8 cellular contexts compared by ENCODE assay signal in the genomic region with DNA sequence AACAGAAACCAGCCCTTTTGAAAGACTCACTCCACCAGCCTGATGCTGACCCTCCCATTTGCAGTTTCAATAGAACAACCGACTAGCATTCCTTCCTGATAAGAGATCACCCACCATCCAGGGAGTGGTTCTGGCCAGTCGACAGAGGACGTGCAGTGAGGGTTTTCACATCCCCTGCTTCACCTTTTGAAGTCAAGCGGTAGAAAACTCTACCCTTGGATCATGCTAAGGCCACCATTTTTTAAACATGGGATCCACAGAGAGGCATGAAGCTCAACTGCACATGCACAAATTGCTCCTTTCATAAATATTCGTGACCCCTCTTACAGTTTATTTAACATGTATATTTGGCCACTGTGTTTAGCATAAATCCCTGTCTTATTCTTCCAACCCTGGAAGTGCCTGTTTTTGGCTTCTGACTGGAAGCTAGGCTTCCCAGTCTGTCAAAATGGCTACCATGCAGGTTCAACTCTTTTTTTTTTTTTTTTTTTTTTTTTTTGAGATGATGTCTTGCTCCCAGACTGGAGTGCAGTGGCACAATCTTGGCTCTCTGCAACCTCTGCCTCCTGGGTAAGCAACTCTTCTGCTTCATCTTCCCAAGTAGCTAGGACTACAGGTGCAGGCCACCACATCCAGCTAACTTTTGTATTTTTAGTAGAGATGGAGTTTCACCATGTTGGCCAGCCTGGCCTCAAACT. TPM values are rescaled to one million over a fixed set of nuclear protein-coding genes. Genes with fewer than 3 reads are reported as not detected.
DNase-seq lines count a peak whose midpoint lies in the region; ATAC-seq, FAIRE-seq and TF ChIP-seq lines count a peak whose summit lies in the region.
"Had no signal": no experiment of that assay in that cellular context is flagged by ENCODE, and none has a peak within 500 bp of the region (broad histone marks: within the 10 kb centered on the region; RNA-seq: fewer than 3 reads in every experiment).

No MANE protein-coding gene starts in this region.

- DNase-seq in GM23248 (no peak), PC-3 (no peak), endothelial cell of umbilical vein (ENCODE audit: low read depth, low spot score) (no peak), psoas muscle (no peak), inferior parietal cortex (ENCODE audit: extremely low spot score) (no peak)
- no peak for DNase-seq in effector CD4-positive, alpha-beta T cell
- DNase-seq: NCI-H510A had no signal

- H3K4me2 ChIP-seq in GM23248 (ENCODE audit: unreplicated experiment) (peak overlapping the region; percentile 95), PC-3 (ENCODE audit: low read length) (peak overlapping the region; percentile 90; the same call in 1 of the 2 replicates), endothelial cell of umbilical vein (ENCODE audit: insufficient read depth, low read length) (no peak overlapping the region)

- CTCF ChIA-PET in PC-3 (lab: Charles Lee) = interaction anchor here (0.9 to 1.3 kb wide), 2 partner anchors 7 to 8 kb away, joined by 3 to 9 read pairs; no protein-coding TSS in a partner anchor
- CTCF ChIA-PET in endothelial cell of umbilical vein (lab: Charles Lee) = interaction anchor here (1.1 to 3.1 kb wide), 2 partner anchors 9 kb away, joined by 3 to 45 read pairs; no protein-coding TSS in a partner anchor

- no peaks in the 10 kb centered on the region for H3K9me1 ChIP-seq in endothelial cell of umbilical vein (replicated peaks; ENCODE audit: control insufficient read depth, extremely low read depth, insufficient read depth, low read length)

- H2AFZ ChIP-seq in GM23248 = no peak overlapping the region
- H2AFZ ChIP-seq in PC-3 (ENCODE audit: low read length) = no peak overlapping the region
- H2AFZ ChIP-seq in endothelial cell of umbilical vein (ENCODE audit: low read depth, low read length) = no peak overlapping the region

- FAIRE-seq in endothelial cell of umbilical vein (lab: Jason Lieb, UNC) = no peak

- H3K9me3 ChIP-seq in GM23248 (ENCODE audit: low read depth) (no peaks in the 10 kb centered on the region), PC-3 (ENCODE audit: low read length) (no peaks in the 10 kb centered on the region), endothelial cell of umbilical vein (replicated peaks; ENCODE audit: control insufficient read depth, insufficient read depth, low read length) (no peaks in the 10 kb centered on the region), psoas muscle (no peaks in the 10 kb centered on the region)

- TF ChIP-seq CTCF in PC-3 (conservative IDR thresholded peaks at IDR 0.05; ENCODE audit: low read depth, low read length) = no peak
- no peak for TF ChIP-seq CTCF in endothelial cell of umbilical vein (IDR thresholded peaks at IDR 0.05; ENCODE audit: extremely low read depth in 1 of 2, insufficient read depth in 1 of 2, low read depth in 1 of 2, low read length in 2 of 2)
- TF ChIP-seq CTCF in psoas muscle (IDR thresholded peaks at IDR 0.05) = no peak

- H3K9me2 ChIP-seq in GM23248 (ENCODE audit: insufficient read depth) (no peaks in the 10 kb centered on the region), PC-3 (replicated peaks; ENCODE audit: low read length) (no peaks in the 10 kb centered on the region)

- 66 to 70% methylated on average over 5 of the region's 5 CpGs for WGBS in GM23248 (ENCODE audit: low coverage in 1 of 2, low lambda C conversion rate in 2 of 2, missing lambda C conversion rate in 2 of 2), 2 experiments
- WGBS in psoas muscle, 3 donors = 70 to 75% (median 74%) methylated on average over 5 of the region's 5 CpGs

- H3K36me3 ChIP-seq in GM23248 (ENCODE audit: low read depth) (peaks cover 21% of the 10 kb centered on the region), PC-3 (ENCODE audit: low read depth, low read length) (peaks cover 16% of the 10 kb centered on the region; the same call in 1 of the 2 replicates), endothelial cell of umbilical vein (ENCODE audit: control insufficient read depth in 2 of 2, extremely low read depth in 1 of 2, insufficient read depth in 2 of 2, low read length in 2 of 2) (peaks cover 0 to 1% of the 10 kb centered on the region in 2 experiments), psoas muscle (ENCODE audit: insufficient read depth in 1 of 2, low read depth in 1 of 2) (peaks cover 4 to 26% of the 10 kb centered on the region in 2 donors)

- dilution Hi-C loops in endothelial cell of umbilical vein (cut with MboI; ENCODE audit: extremely low pct_ligation_motif_present, low sequenced_read_pairs) = no loop called here

- POLR2A ChIA-PET in PC-3 (lab: Charles Lee; ENCODE audit: unreplicated experiment) (no interaction called here), endothelial cell of umbilical vein (lab: Charles Lee) (interaction anchor here (0.6 to 2.1 kb wide), 2 partner anchors 35 to 580 kb away, joined by 5 to 20 read pairs; a partner anchor contains a TSS)

- H3F3A ChIP-seq in GM23248 (ENCODE audit: insufficient read depth) (no peaks in the 10 kb centered on the region), PC-3 (ENCODE audit: low read length, unreplicated experiment) (no peaks in the 10 kb centered on the region)

- peaks cover 4% of the 10 kb centered on the region; the same call in 1 of the 2 replicates for H3K4me1 ChIP-seq in GM23248 (ENCODE audit: insufficient read depth)
- peaks cover 19% of the 10 kb centered on the region for H3K4me1 ChIP-seq in PC-3 (ENCODE audit: insufficient read depth, low read length)
- H3K4me1 ChIP-seq in endothelial cell of umbilical vein (ENCODE audit: control insufficient read depth, extremely low read depth, insufficient read depth, low read length) = peaks cover 7% of the 10 kb centered on the region
- peaks cover 22% of the 10 kb centered on the region for H3K4me1 ChIP-seq in psoas muscle

- ATAC-seq in PC-3 (no peak), psoas muscle (no peak), GM21786 (IDR thresholded peaks at IDR 0.05; ENCODE audit: unreplicated experiment) (no peak)

- H3K79me2 ChIP-seq in GM23248 (ENCODE audit: insufficient read depth) = peaks cover 35% of the 10 kb centered on the region
- peaks cover 24% of the 10 kb centered on the region for H3K79me2 ChIP-seq in PC-3 (ENCODE audit: low read length)
- peaks cover 8% of the 10 kb centered on the region for H3K79me2 ChIP-seq in endothelial cell of umbilical vein (ENCODE audit: control insufficient read depth, insufficient read depth, low read length)

- H3K27ac ChIP-seq in GM23248 (peak overlapping the region; percentile 97), PC-3 (ENCODE audit: low read length) (no peak overlapping the region), endothelial cell of umbilical vein (ENCODE audit: insufficient read depth, low read depth, low read length) (peak overlapping the region; percentile 97), psoas muscle (peak overlapping the region; percentile 92)

- H3K9ac ChIP-seq in GM23248 (peak overlapping the region; percentile 93), PC-3 (ENCODE audit: low read length) (peak overlapping the region; percentile 95), endothelial cell of umbilical vein (replicated peaks; ENCODE audit: extremely low read depth, insufficient read depth, low read length) (no peak overlapping the region)

- peak overlapping the region; percentile 78 for H3K4me3 ChIP-seq in GM23248
- H3K4me3 ChIP-seq in PC-3 (ENCODE audit: low read length) = no peak overlapping the region
- no peak overlapping the region for H3K4me3 ChIP-seq in endothelial cell of umbilical vein (replicated peaks in 1 of 3; ENCODE audit: insufficient read depth in 1 of 3, low read depth in 1 of 3, low read length in 3 of 3)
- peak overlapping the region; percentile 82 for H3K4me3 ChIP-seq in psoas muscle

- intact Hi-C loops in PC-3 (cut with micrococcal nuclease) (loop anchor here (2.0 kb wide), 1 partner anchor 35 kb away; a partner anchor contains a TSS), endothelial cell of umbilical vein (cut with micrococcal nuclease) (loop anchor here (1.0 to 2.0 kb wide), 2 partner anchors 45 to 287 kb away; a partner anchor contains a TSS), psoas muscle (cut with DNase I) (loop anchor here (5.0 kb wide), 2 partner anchors 35 to 60 kb away; a partner anchor contains a TSS)

- BruUV-seq in PC-3 (replicated peaks; lab: Mats Ljungman, UMichigan) (no TSS peak), endothelial cell of umbilical vein (replicated peaks; lab: Mats Ljungman, UMichigan) (no TSS peak)

- in situ Hi-C loops in GM23248 (cut with MboI) = loop anchor here (25.0 kb wide), 1 partner anchor 300 kb away; no protein-coding TSS in a partner anchor

- no peaks in the 10 kb centered on the region for H4K20me1 ChIP-seq in GM23248 (ENCODE audit: insufficient read depth)
- no peaks in the 10 kb centered on the region for H4K20me1 ChIP-seq in PC-3 (ENCODE audit: low read length)
- no peaks in the 10 kb centered on the region for H4K20me1 ChIP-seq in endothelial cell of umbilical vein (replicated peaks; ENCODE audit: control insufficient read depth, extremely low read depth, insufficient read depth, low read length)

- no peaks in the 10 kb centered on the region for H3K27me3 ChIP-seq in GM23248 (replicated peaks; ENCODE audit: insufficient read depth)
- H3K27me3 ChIP-seq in PC-3 (ENCODE audit: low read length) = no peaks in the 10 kb centered on the region
- no peaks in the 10 kb centered on the region for H3K27me3 ChIP-seq in endothelial cell of umbilical vein (ENCODE audit: control insufficient read depth in 2 of 2, insufficient read depth in 2 of 2, low read length in 2 of 2)
- no peaks in the 10 kb centered on the region for H3K27me3 ChIP-seq in psoas muscle (ENCODE audit: insufficient read depth in 3 of 3, low read length in 2 of 3)

- TF ChIP-seq POLR2A in endothelial cell of umbilical vein (IDR thresholded peaks at IDR 0.05; ENCODE audit: low read depth, low read length) = no peak

RNA-seq across cellular contexts. Expression of a gene that starts 1.0 kb away (rescaled TPM):
- 38.9 and 41.7 TPM in 2 replicates for total RNA-seq in GM23248 (2014; rRNA removed; shearing (Covaris generic))
- 27.9 and 28.5 TPM in 2 replicates for polyA plus RNA-seq in GM23248 (2016; fragmentation: Nextera tagmentation; extraction: Ambion mirVana)
- 45.3 and 65.5 TPM in 2 replicates for total RNA-seq in PC-3 (2014; rRNA removed)
- 22.7 and 26.5 TPM in 2 replicates for total RNA-seq in endothelial cell of umbilical vein
- polyA plus RNA-seq in endothelial cell of umbilical vein = 10.0 and 10.5 TPM in 2 replicates
- 15.7 and 17.8 TPM in 2 replicates for polyA plus RNA-seq in endothelial cell of umbilical vein (2011; cell fraction: cytosol; rRNA removed)
- 13.4 and 13.5 TPM in 2 replicates for polyA plus RNA-seq in endothelial cell of umbilical vein (2011; cell fraction: nucleus; rRNA removed)
- 29.0 and 37.1 TPM in 2 replicates for polyA plus RNA-seq in endothelial cell of umbilical vein (2012)
- 19.3 and 33.5 TPM in 2 replicates for polyA minus RNA-seq in endothelial cell of umbilical vein
- polyA minus RNA-seq in endothelial cell of umbilical vein (2011; cell fraction: cytosol; rRNA and poly(A)+ RNA removed) = 37.1 TPM
- polyA minus RNA-seq in endothelial cell of umbilical vein (2011; cell fraction: nucleus; rRNA and poly(A)+ RNA removed) = 13.6 and 15.8 TPM in 2 replicates
- total RNA-seq in psoas muscle = 10 to 100 TPM; 40.0 to 57.7 (median 52.9) TPM
- 10 to 100 TPM; 42.8 to 70.5 (median 59.0) TPM for polyA plus RNA-seq in psoas muscle

RNA-seq across cellular contexts. Expression of a gene that starts 35.6 kb away (rescaled TPM):
- 45.0 and 62.0 TPM in 2 replicates for total RNA-seq in GM23248 (2014; rRNA removed; shearing (Covaris generic))
- polyA plus RNA-seq in GM23248 (2016; fragmentation: Nextera tagmentation; extraction: Ambion mirVana) = 31.7 and 35.0 TPM in 2 replicates
- 64.9 and 74.9 TPM in 2 replicates for total RNA-seq in PC-3 (2014; rRNA removed)
- total RNA-seq in endothelial cell of umbilical vein = 145 and 149 TPM in 2 replicates
- polyA plus RNA-seq in endothelial cell of umbilical vein = 48.2 and 64.5 TPM in 2 replicates
- polyA plus RNA-seq in endothelial cell of umbilical vein (2011; cell fraction: cytosol; rRNA removed) = 42.1 and 44.2 TPM in 2 replicates
- polyA plus RNA-seq in endothelial cell of umbilical vein (2011; cell fraction: nucleus; rRNA removed) = 260 and 310 TPM in 2 replicates
- 56.6 and 64.1 TPM in 2 replicates for polyA plus RNA-seq in endothelial cell of umbilical vein (2012)
- 135 and 172 TPM in 2 replicates for polyA minus RNA-seq in endothelial cell of umbilical vein
- 54.6 TPM for polyA minus RNA-seq in endothelial cell of umbilical vein (2011; cell fraction: cytosol; rRNA and poly(A)+ RNA removed)
- 250 and 314 TPM in 2 replicates for polyA minus RNA-seq in endothelial cell of umbilical vein (2011; cell fraction: nucleus; rRNA and poly(A)+ RNA removed)
- total RNA-seq in psoas muscle = 10 to 100 TPM; 58.3 to 69.3 (median 66.6) TPM
- polyA plus RNA-seq in psoas muscle = 10 to 100 TPM; 12.8 to 34.8 (median 19.7) TPM

Comparison
In these comparisons a context has a peak if more than half of its experiments do, and no peak if none do; other contexts are left out.
1. H3K4me3 ChIP-seq: peak in GM23248 (single experiment) and psoas muscle (single experiment); none in PC-3 (single experiment) and endothelial cell of umbilical vein (0 of 3).